ENCODE assay signal across 8 cellular contexts in genomic region chr9:130448035-130448624, GRCh38. TPM values are rescaled to one million over a fixed set of nuclear protein-coding genes. Genes with fewer than 3 reads are reported as not detected.
DNase-seq lines count a peak whose midpoint lies in the region; ATAC-seq and TF ChIP-seq lines count a peak whose summit lies in the region.

No MANE protein-coding gene starts in this region.

- CTCF ChIA-PET in PC-3 (lab: Charles Lee) = no interaction called here

- TF ChIP-seq CTCF in neural crest cell (conservative IDR thresholded peaks at IDR 0.05) = no peak
- no peak for TF ChIP-seq CTCF in PC-3 (conservative IDR thresholded peaks at IDR 0.05; ENCODE audit: low read depth, low read length)

- DNase-seq in NCI-H345 (lab: John Stamatoyannopoulos, UW) = peak; percentile 43
- no peak for DNase-seq in NCI-H345 treated with DMSO at 0.1 percent for 48 hours (lab: John Stamatoyannopoulos, UW; ENCODE audit: unreplicated experiment)
- DNase-seq in NAMALWA (ENCODE audit: low spot score) = peak; percentile 63
- peak; percentile 47 for DNase-seq in activated naive CD8-positive, alpha-beta T cell treated with anti-CD3 and anti-CD28 coated beads for 36 hours
- no peak for DNase-seq in neural crest cell (ENCODE audit: low read depth, low spot score)
- no peak for DNase-seq in NCI-H2081 treated with DMSO at 0.1 percent for 48 hours (lab: John Stamatoyannopoulos, UW)
- DNase-seq in NCI-H446 (lab: John Stamatoyannopoulos, UW) = no peak
- no peak for DNase-seq in PC-3

- no peaks in the 10 kb centered on the region for H3F3A ChIP-seq in PC-3 (ENCODE audit: low read length, unreplicated experiment)

- no peaks in the 10 kb centered on the region for H3K9me3 ChIP-seq in PC-3 (ENCODE audit: low read length)

- BruUV-seq in PC-3 (replicated peaks; lab: Mats Ljungman, UMichigan) = no TSS peak

- H3K4me1 ChIP-seq in PC-3 (ENCODE audit: insufficient read depth, low read length) = peaks cover 29% of the 10 kb centered on the region

- no peaks in the 10 kb centered on the region for H3K36me3 ChIP-seq in PC-3 (ENCODE audit: low read depth, low read length)

- peaks cover 8% of the 10 kb centered on the region for H3K4me1 Mint-ChIP-seq in activated naive CD8-positive, alpha-beta T cell treated with anti-CD3 and anti-CD28 coated beads for 36 hours
- peaks cover 27% of the 10 kb centered on the region for H3K4me1 Mint-ChIP-seq in neural crest cell

- no peaks in the 10 kb centered on the region for H3K9me2 ChIP-seq in PC-3 (replicated peaks; ENCODE audit: low read length)

- H3K36me3 Mint-ChIP-seq in activated naive CD8-positive, alpha-beta T cell treated with anti-CD3 and anti-CD28 coated beads for 36 hours = no peaks in the 10 kb centered on the region
- H3K36me3 Mint-ChIP-seq in neural crest cell (ENCODE audit: low read depth) = no peaks in the 10 kb centered on the region

- H3K4me3 Mint-ChIP-seq in activated naive CD8-positive, alpha-beta T cell treated with anti-CD3 and anti-CD28 coated beads for 36 hours = no peak overlapping the region
- H3K4me3 Mint-ChIP-seq in neural crest cell = peak overlapping the region; percentile 61

- H3K27ac ChIP-seq in PC-3 (ENCODE audit: low read length) = no peak overlapping the region

- intact Hi-C loops in PC-3 (cut with micrococcal nuclease) = no loop called here

- no peaks in the 10 kb centered on the region for H3K27me3 ChIP-seq in PC-3 (ENCODE audit: low read length)

- no peak overlapping the region for H3K4me3 ChIP-seq in PC-3 (ENCODE audit: low read length)

- peak overlapping the region; percentile 77 for H3K27ac Mint-ChIP-seq in activated naive CD8-positive, alpha-beta T cell treated with anti-CD3 and anti-CD28 coated beads for 36 hours
- H3K27ac Mint-ChIP-seq in neural crest cell (ENCODE audit: unreplicated experiment) = peak overlapping the region; percentile 50

- ATAC-seq in PC-3 = no peak

- peaks cover 60% of the 10 kb centered on the region for H3K27me3 Mint-ChIP-seq in activated naive CD8-positive, alpha-beta T cell treated with anti-CD3 and anti-CD28 coated beads for 36 hours
- H3K27me3 Mint-ChIP-seq in neural crest cell (ENCODE audit: low read depth) = peaks cover 43% of the 10 kb centered on the region

- no peaks in the 10 kb centered on the region for H4K20me1 ChIP-seq in PC-3 (ENCODE audit: low read length)

- no peaks in the 10 kb centered on the region for H3K79me2 ChIP-seq in PC-3 (ENCODE audit: low read length)

- POLR2A ChIA-PET in PC-3 (lab: Charles Lee; ENCODE audit: unreplicated experiment) = no interaction called here

- H2AFZ ChIP-seq in PC-3 (ENCODE audit: low read length) = no peak overlapping the region

- H3K9me3 Mint-ChIP-seq in activated naive CD8-positive, alpha-beta T cell treated with anti-CD3 and anti-CD28 coated beads for 36 hours = no peaks in the 10 kb centered on the region
- no peaks in the 10 kb centered on the region for H3K9me3 Mint-ChIP-seq in neural crest cell

- no peak overlapping the region for H3K9ac ChIP-seq in PC-3 (ENCODE audit: low read length)

- H3K4me2 ChIP-seq in PC-3 (ENCODE audit: low read length) = no peak overlapping the region

RNA-seq across cellular contexts. Expression of gene ASS1, which starts 3.4 kb away (rescaled TPM):
- total RNA-seq in activated naive CD8-positive, alpha-beta T cell treated with anti-CD3 and anti-CD28 coated beads for 36 hours = 1 to 10 TPM; 5.1 TPM
- 4.0 and 4.5 TPM in 2 replicates for total RNA-seq in neural crest cell
- total RNA-seq in PC-3 (2014; rRNA removed) = 74.1 and 83.0 TPM in 2 replicates

Comparison
In these comparisons a context has a peak if more than half of its experiments do, and no peak if none do; other contexts are left out.
1. DNase-seq: peak in NCI-H345 (single experiment), NAMALWA (single experiment) and activated naive CD8-positive, alpha-beta T cell treated with anti-CD3 and anti-CD28 coated beads for 36 hours (single experiment); none in NCI-H345 treated with DMSO at 0.1 percent for 48 hours (single experiment), neural crest cell (single experiment), NCI-H2081 treated with DMSO at 0.1 percent for 48 hours (single experiment), NCI-H446 (0 of 2) and PC-3 (single experiment).
2. RNA of gene ASS1, which starts 3.4 kb away (total RNA-seq): 74.1 to 83.0 TPM in PC-3; 5.1 TPM in activated naive CD8-positive, alpha-beta T cell treated with anti-CD3 and anti-CD28 coated beads for 36 hours and 4.0 to 4.5 TPM in neural crest cell; every median in the first group is over 10 times any median in the second.